12 cellular contexts compared by ENCODE assay signal in the genomic region with DNA sequence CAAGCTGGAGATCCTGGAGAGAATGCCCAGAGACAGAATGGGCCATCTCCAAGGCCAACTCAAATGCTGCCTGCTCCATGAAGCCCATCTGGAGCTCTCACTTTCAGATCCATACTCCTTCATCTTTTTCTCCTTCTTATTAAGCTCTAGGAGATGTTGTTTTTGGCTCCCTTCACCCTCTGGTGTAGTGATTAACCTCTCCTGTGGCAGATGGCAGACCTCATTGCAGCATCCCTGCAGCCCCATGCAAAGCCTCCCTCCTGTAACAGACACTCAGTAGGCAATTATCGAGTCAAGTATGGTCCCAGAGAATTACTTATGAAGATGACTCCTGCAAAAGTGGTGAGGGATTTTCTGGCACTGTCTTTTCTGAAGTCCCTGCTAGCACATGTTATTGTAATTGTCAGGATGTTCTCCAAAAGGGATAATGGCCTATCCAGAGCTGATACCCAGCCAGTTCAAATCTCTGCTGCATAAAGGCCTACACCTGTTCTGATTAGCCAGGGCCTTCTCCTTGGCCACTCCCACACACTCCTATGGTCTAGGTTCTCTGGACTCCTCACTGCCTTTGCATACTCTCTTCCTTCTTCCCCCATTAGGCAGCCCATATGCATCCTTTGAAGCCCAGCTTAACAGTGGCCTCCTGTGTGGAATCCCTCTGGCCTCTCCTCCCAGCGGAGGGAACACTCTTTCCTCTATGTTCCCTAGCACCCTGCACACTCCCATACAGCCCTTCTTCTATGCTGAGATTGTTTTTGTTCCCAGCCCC. TPM values are rescaled to one million over a fixed set of nuclear protein-coding genes. Genes with fewer than 3 reads are reported as not detected.
DNase-seq lines count a peak whose midpoint lies in the region; ATAC-seq and TF ChIP-seq lines count a peak whose summit lies in the region.
"Had no signal": no experiment of that assay in that cellular context is flagged by ENCODE, and none has a peak within 500 bp of the region (broad histone marks: within the 10 kb centered on the region; RNA-seq: fewer than 3 reads in every experiment).

No MANE protein-coding gene starts in this region.

- no peak for TF ChIP-seq CTCF in endothelial cell (IDR thresholded peaks at IDR 0.05; ENCODE audit: unreplicated experiment)
- no peak for TF ChIP-seq CTCF in mammary epithelial cell (conservative IDR thresholded peaks at IDR 0.05 in 1 of 2, IDR thresholded peaks at IDR 0.05 in 1 of 2; ENCODE audit: extremely low read depth in 1 of 2, insufficient read depth in 1 of 2, low read depth in 1 of 2, low read length in 2 of 2)

- peak overlapping the region; percentile 19 for H3K27ac Mint-ChIP-seq in activated naive CD8-positive, alpha-beta T cell treated with anti-CD3 and anti-CD28 coated beads, Interleukin-2, amount 50 U/mL, for 24 hours
- no peak overlapping the region for H3K27ac Mint-ChIP-seq in endothelial cell (ENCODE audit: unreplicated experiment)

- H2BK12ac ChIP-seq in trophoblast cell (ENCODE audit: low read length), result peak overlapping the region; percentile 8

- H3K27ac ChIP-seq in trophoblast cell (ENCODE audit: low read depth, low read length), result no peak overlapping the region
- no peak overlapping the region for H3K27ac ChIP-seq in mammary epithelial cell (ENCODE audit: insufficient read depth, low read depth, low read length)

- H3K18ac ChIP-seq in trophoblast cell (ENCODE audit: low read length), result no peak overlapping the region

- peaks cover 41% of the 10 kb centered on the region for H3K4me1 Mint-ChIP-seq in activated naive CD8-positive, alpha-beta T cell treated with anti-CD3 and anti-CD28 coated beads, Interleukin-2, amount 50 U/mL, for 24 hours
- H3K4me1 Mint-ChIP-seq in endothelial cell (ENCODE audit: unreplicated experiment), result peaks cover 19% of the 10 kb centered on the region

- no peak overlapping the region for H4K91ac ChIP-seq in trophoblast cell (ENCODE audit: low read depth, low read length)

- no peak overlapping the region for H3K4me3 Mint-ChIP-seq in activated naive CD8-positive, alpha-beta T cell treated with anti-CD3 and anti-CD28 coated beads, Interleukin-2, amount 50 U/mL, for 24 hours
- H3K4me3 Mint-ChIP-seq in endothelial cell (ENCODE audit: unreplicated experiment), result no peak overlapping the region

- no peak overlapping the region for H3K4me3 ChIP-seq in trophoblast cell (ENCODE audit: low read depth, low read length)
- H3K4me3 ChIP-seq in mammary epithelial cell (replicated peaks in 1 of 3; ENCODE audit: insufficient read depth in 1 of 3, low read depth in 2 of 3, low read length in 3 of 3), result no peak overlapping the region

- H4K8ac ChIP-seq in trophoblast cell (ENCODE audit: low read depth, low read length), result no peak overlapping the region

- ATAC-seq in activated naive CD8-positive, alpha-beta T cell treated with anti-CD3 and anti-CD28 coated beads, Interleukin-2, amount 50 U/mL, for 24 hours, result no peak
- ATAC-seq: left colon had no signal

- no CpG with 5 or more reads among the region's 2 CpGs for WGBS in trophoblast cell (ENCODE audit: extremely low coverage, insufficient coverage, insufficient read length)
- 79% methylated on average over 2 of the region's 2 CpGs for WGBS in mammary epithelial cell (ENCODE audit: low coverage, missing lambda C conversion rate)

- H3K9me3 ChIP-seq in trophoblast cell (ENCODE audit: insufficient read depth, low read depth, low read length) (peaks cover 2% of the 10 kb centered on the region), mammary epithelial cell (replicated peaks; ENCODE audit: insufficient read depth, low read length) (no peaks in the 10 kb centered on the region)

- no peak overlapping the region for H3K4me2 ChIP-seq in trophoblast cell (ENCODE audit: low read length)
- H3K4me2 ChIP-seq in mammary epithelial cell (ENCODE audit: insufficient read depth, low read depth, low read length), result no peak overlapping the region

- no peak overlapping the region for H3K23ac ChIP-seq in trophoblast cell (ENCODE audit: low read length)

- no peaks in the 10 kb centered on the region for H3K36me3 ChIP-seq in trophoblast cell (ENCODE audit: control insufficient read depth in 1 of 2, insufficient read depth in 2 of 2, low read length in 2 of 2)
- H3K36me3 ChIP-seq in mammary epithelial cell (ENCODE audit: insufficient read depth, low read length), result no peaks in the 10 kb centered on the region

- H3K4me1 ChIP-seq in trophoblast cell (ENCODE audit: control insufficient read depth in 1 of 2, insufficient read depth in 2 of 2, low read length in 2 of 2) (peaks cover 17 to 21% of the 10 kb centered on the region in 2 experiments), mammary epithelial cell (ENCODE audit: insufficient read depth, low read length) (peaks cover 5% of the 10 kb centered on the region)

- intact Hi-C loops in mammary epithelial cell (cut with micrococcal nuclease), result no loop called here

- H3K79me2 ChIP-seq in trophoblast cell (ENCODE audit: control insufficient read depth, insufficient read depth, low read length, poor library complexity) (no peaks in the 10 kb centered on the region), mammary epithelial cell (ENCODE audit: insufficient read depth, low read length) (no peaks in the 10 kb centered on the region)

- no peak overlapping the region for H2BK120ac ChIP-seq in trophoblast cell (ENCODE audit: insufficient read depth, low read length, poor library complexity)

- H2AFZ ChIP-seq in trophoblast cell (ENCODE audit: insufficient read depth, low read length, poor library complexity) (no peak overlapping the region), mammary epithelial cell (ENCODE audit: low read depth, low read length) (no peak overlapping the region)

- H4K20me1 ChIP-seq in mammary epithelial cell (ENCODE audit: insufficient read depth, low read length), result no peaks in the 10 kb centered on the region

- H3K4ac ChIP-seq in trophoblast cell (ENCODE audit: low read depth, low read length), result no peak overlapping the region

- in situ Hi-C loops in mammary epithelial cell (cut with MboI; ENCODE audit: low sequenced_read_pairs in 2 of 2), result no loop called here

- no TSS peak for BruUV-seq in mammary epithelial cell (replicated peaks; lab: Mats Ljungman, UMichigan)

- no peak overlapping the region for H2BK5ac ChIP-seq in trophoblast cell (ENCODE audit: low read depth, low read length, poor library complexity)

- DNase-seq in NCI-H526 (lab: John Stamatoyannopoulos, UW) (peak; percentile 7 to 16), NCI-H526 treated with DMSO at 0.1 percent for 48 hours (lab: John Stamatoyannopoulos, UW) (no peak), NCI-H187 (lab: John Stamatoyannopoulos, UW) (peak; percentile 53 to 70), trophoblast cell (no peak), endothelial cell (ENCODE audit: low spot score) (no peak), mammary epithelial cell (no peak), NCI-H510A (lab: John Stamatoyannopoulos, UW) (no peak)
- DNase-seq in activated naive CD8-positive, alpha-beta T cell treated with anti-CD3 and anti-CD28 coated beads, Interleukin-2, amount 50 U/mL, for 24 hours, result no peak
- DNase-seq: ACHN; left colon; occipital lobe; stimulated activated naive CD4-positive, alpha-beta T cell treated with Interleukin-2 at 50 U/mL for 16 hours had no signal

- H3K36me3 Mint-ChIP-seq in activated naive CD8-positive, alpha-beta T cell treated with anti-CD3 and anti-CD28 coated beads, Interleukin-2, amount 50 U/mL, for 24 hours (ENCODE audit: low read depth), result no peaks in the 10 kb centered on the region
- H3K36me3 Mint-ChIP-seq in endothelial cell (ENCODE audit: low read depth, unreplicated experiment), result no peaks in the 10 kb centered on the region

- H3K27me3 Mint-ChIP-seq in activated naive CD8-positive, alpha-beta T cell treated with anti-CD3 and anti-CD28 coated beads, Interleukin-2, amount 50 U/mL, for 24 hours, result no peaks in the 10 kb centered on the region
- peaks cover 2% of the 10 kb centered on the region for H3K27me3 Mint-ChIP-seq in endothelial cell (ENCODE audit: unreplicated experiment)

- CTCF ChIA-PET in mammary epithelial cell (lab: Charles Lee; ENCODE audit: low non-redundant PET), result no interaction called here

- H3K79me1 ChIP-seq in trophoblast cell (ENCODE audit: low read length), result peaks cover 1% of the 10 kb centered on the region

- no peak overlapping the region for H4K12ac ChIP-seq in trophoblast cell (ENCODE audit: low read depth, low read length)

- no peak overlapping the region for H3K9ac ChIP-seq in trophoblast cell (ENCODE audit: low read length)
- no peak overlapping the region for H3K9ac ChIP-seq in mammary epithelial cell (ENCODE audit: insufficient read depth, low read length)

- H3K14ac ChIP-seq in trophoblast cell (ENCODE audit: low read length), result no peak overlapping the region

- peaks cover 4% of the 10 kb centered on the region for H3K9me3 Mint-ChIP-seq in activated naive CD8-positive, alpha-beta T cell treated with anti-CD3 and anti-CD28 coated beads, Interleukin-2, amount 50 U/mL, for 24 hours
- no peaks in the 10 kb centered on the region for H3K9me3 Mint-ChIP-seq in endothelial cell (ENCODE audit: unreplicated experiment)

- H3K27me3 ChIP-seq in trophoblast cell (ENCODE audit: insufficient read depth, low read length), result no peaks in the 10 kb centered on the region
- no peaks in the 10 kb centered on the region for H3K27me3 ChIP-seq in mammary epithelial cell (ENCODE audit: insufficient read depth, low read length)

- dilution Hi-C loops in mammary epithelial cell (cut with HindIII; ENCODE audit: low sequenced_read_pairs), result loop anchor here (5.0 kb wide), 1 partner anchor 61 kb away; no protein-coding TSS in a partner anchor

- no peak overlapping the region for H2AK5ac ChIP-seq in trophoblast cell (ENCODE audit: low read length)

RNA-seq across cellular contexts. Expression of a gene that starts 43.7 kb away (rescaled TPM):
- polyA plus RNA-seq in trophoblast cell (2013), result 3.8 and 4.2 TPM in 2 replicates
- 18.1 TPM for total RNA-seq in endothelial cell (ENCODE audit: unreplicated experiment)
- 10 to 100 TPM; 10.0 to 10.4 TPM for total RNA-seq in mammary epithelial cell
- polyA plus RNA-seq in mammary epithelial cell, result 3.2 TPM
- 10.6 TPM for polyA minus RNA-seq in mammary epithelial cell

Comparison
In these comparisons a context has a peak if more than half of its experiments do, and no peak if none do; other contexts are left out.
1. DNase-seq: peak in NCI-H526 (2 of 2) and NCI-H187 (2 of 2); none in NCI-H526 treated with DMSO at 0.1 percent for 48 hours (single experiment), activated naive CD8-positive, alpha-beta T cell treated with anti-CD3 and anti-CD28 coated beads, Interleukin-2, amount 50 U/mL, for 24 hours (single experiment), trophoblast cell (0 of 2), endothelial cell (single experiment), mammary epithelial cell (single experiment) and NCI-H510A (single experiment).